ENCODE assay signal across 20 cellular contexts in the genomic region with DNA sequence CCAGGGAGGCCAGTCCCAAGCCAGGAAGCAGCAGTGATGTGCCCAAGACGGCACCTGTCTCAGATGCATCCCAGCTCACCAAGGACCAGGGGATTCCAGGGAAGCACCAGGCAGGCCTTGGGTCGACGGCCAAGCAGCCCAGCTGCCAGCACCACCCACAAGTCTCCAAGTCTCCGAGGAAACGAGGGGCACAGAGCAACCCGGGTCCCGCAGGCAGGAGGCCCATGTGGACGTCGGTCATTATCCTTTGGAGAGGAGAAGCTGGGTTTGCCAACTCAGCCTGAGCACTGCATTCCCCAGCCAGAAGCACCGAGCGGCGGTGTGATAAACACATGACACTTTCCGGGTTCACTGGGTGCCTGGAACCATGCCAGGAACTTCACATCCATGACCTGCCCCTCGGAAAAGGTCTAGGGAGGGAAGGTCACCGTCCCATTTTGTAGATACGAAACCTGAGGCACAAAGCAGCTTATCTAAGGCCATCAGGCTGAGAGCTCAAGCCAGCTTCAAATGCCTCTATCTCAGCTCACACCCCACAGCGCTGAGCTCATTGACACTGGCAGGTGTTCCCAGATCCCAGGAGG.
DNase-seq lines count a peak whose midpoint lies in the region; ATAC-seq and TF ChIP-seq lines count a peak whose summit lies in the region.
"Had no signal": no experiment of that assay in that cellular context is flagged by ENCODE, and none has a peak within 500 bp of the region (broad histone marks: within the 10 kb centered on the region; RNA-seq: fewer than 3 reads in every experiment).

No MANE protein-coding gene starts in this region.

- intact Hi-C loops in left ventricle myocardium superior (cut with micrococcal nuclease): loop anchor here (10.0 kb wide), 1 partner anchor 234 kb away; no protein-coding TSS in a partner anchor
- intact Hi-C loops in uterus (cut with DNase I; ENCODE audit: low total_unique reads): no loop called here

- H3K27ac ChIP-seq in neutrophil (peak overlapping the region; percentile 71), uterus (peak overlapping the region; percentile 38 to 78)
- H3K27ac ChIP-seq: A549, esophagus muscularis mucosa, suprapubic skin had no signal

- TF ChIP-seq CTCF in neutrophil (IDR thresholded peaks at IDR 0.05) (no peak), uterus (IDR thresholded peaks at IDR 0.05) (no peak)

- ATAC-seq in left ventricle myocardium superior (peak; percentile 69), GM21390 (IDR thresholded peaks at IDR 0.05; ENCODE audit: unreplicated experiment) (no peak)
- ATAC-seq: A549 had no signal

- peak; percentile 55 for DNase-seq in activated effector memory CD4-positive, alpha-beta T cell treated with anti-CD3 and anti-CD28 coated beads, Interleukin-2, amount 50 U/mL, for 16 hours
- DNase-seq in activated effector memory CD4-positive, alpha-beta T cell treated with Interleukin-2 at 50 U/mL for 16 hours: no peak
- DNase-seq in left ventricle myocardium superior (no peak), uterus (peak; percentile 26 to 46), cortex of kidney (lab: John Stamatoyannopoulos, UW) (no peak), MV-4-11 (lab: John Stamatoyannopoulos, UW) (no peak)
- DNase-seq: activated gamma-delta T cell treated with Interleukin-2 at 50 U/mL for 16 hours; amniotic stem cell; CD4-positive, CD25-positive, alpha-beta regulatory T cell; immature natural killer cell; NCI-H1105 treated with DMSO at 0.1 percent for 48 hours; NCI-H2171; NCI-H748 treated with DMSO at 0.1 percent for 48 hours; SK-N-SH; stimulated activated CD4-positive, alpha-beta T cell treated with anti-CD3 and anti-CD28 coated beads, Interleukin-4, amount 100 ng/mL, for 1 hour had no signal

- no peak for TF ChIP-seq POLR2A in uterus (IDR thresholded peaks at IDR 0.05)

- H3K36me3 ChIP-seq in neutrophil (peaks cover 14% of the 10 kb centered on the region), uterus (no peaks in the 10 kb centered on the region)
- H3K36me3 ChIP-seq: suprapubic skin had no signal

- H3K4me3 ChIP-seq in neutrophil (ENCODE audit: low read depth in 1 of 2, low read length in 1 of 2): no peak overlapping the region
- no peak overlapping the region for H3K4me3 ChIP-seq in uterus
- H3K4me3 ChIP-seq: A549, esophagus muscularis mucosa, suprapubic skin had no signal

- no peaks in the 10 kb centered on the region for H3K27me3 ChIP-seq in neutrophil
- H3K27me3 ChIP-seq in uterus: no peaks in the 10 kb centered on the region
- H3K27me3 ChIP-seq: esophagus muscularis mucosa, suprapubic skin had no signal

- H3K4me1 ChIP-seq in neutrophil (ENCODE audit: control insufficient read depth in 1 of 2, insufficient read depth in 1 of 2, low read depth in 1 of 2, low read length in 1 of 2) (peaks cover 55 to 72% of the 10 kb centered on the region in 2 experiments), uterus (peaks cover 0 to 10% of the 10 kb centered on the region in 2 donors)
- H3K4me1 ChIP-seq: A549 had no signal

- H3K9me3 ChIP-seq in neutrophil (no peaks in the 10 kb centered on the region), uterus (no peaks in the 10 kb centered on the region)
- H3K9me3 ChIP-seq: A549, esophagus muscularis mucosa, SK-N-SH, suprapubic skin had no signal

Comparison
In these comparisons a context has a peak if more than half of its experiments do, and no peak if none do; other contexts are left out.
1. DNase-seq: peak in activated effector memory CD4-positive, alpha-beta T cell treated with anti-CD3 and anti-CD28 coated beads, Interleukin-2, amount 50 U/mL, for 16 hours (single experiment) and uterus (2 of 2); none in activated effector memory CD4-positive, alpha-beta T cell treated with Interleukin-2 at 50 U/mL for 16 hours (single experiment), left ventricle myocardium superior (single experiment), cortex of kidney (single experiment) and MV-4-11 (single experiment).